ENCODE assay signal across 8 cellular contexts in the genomic region with DNA sequence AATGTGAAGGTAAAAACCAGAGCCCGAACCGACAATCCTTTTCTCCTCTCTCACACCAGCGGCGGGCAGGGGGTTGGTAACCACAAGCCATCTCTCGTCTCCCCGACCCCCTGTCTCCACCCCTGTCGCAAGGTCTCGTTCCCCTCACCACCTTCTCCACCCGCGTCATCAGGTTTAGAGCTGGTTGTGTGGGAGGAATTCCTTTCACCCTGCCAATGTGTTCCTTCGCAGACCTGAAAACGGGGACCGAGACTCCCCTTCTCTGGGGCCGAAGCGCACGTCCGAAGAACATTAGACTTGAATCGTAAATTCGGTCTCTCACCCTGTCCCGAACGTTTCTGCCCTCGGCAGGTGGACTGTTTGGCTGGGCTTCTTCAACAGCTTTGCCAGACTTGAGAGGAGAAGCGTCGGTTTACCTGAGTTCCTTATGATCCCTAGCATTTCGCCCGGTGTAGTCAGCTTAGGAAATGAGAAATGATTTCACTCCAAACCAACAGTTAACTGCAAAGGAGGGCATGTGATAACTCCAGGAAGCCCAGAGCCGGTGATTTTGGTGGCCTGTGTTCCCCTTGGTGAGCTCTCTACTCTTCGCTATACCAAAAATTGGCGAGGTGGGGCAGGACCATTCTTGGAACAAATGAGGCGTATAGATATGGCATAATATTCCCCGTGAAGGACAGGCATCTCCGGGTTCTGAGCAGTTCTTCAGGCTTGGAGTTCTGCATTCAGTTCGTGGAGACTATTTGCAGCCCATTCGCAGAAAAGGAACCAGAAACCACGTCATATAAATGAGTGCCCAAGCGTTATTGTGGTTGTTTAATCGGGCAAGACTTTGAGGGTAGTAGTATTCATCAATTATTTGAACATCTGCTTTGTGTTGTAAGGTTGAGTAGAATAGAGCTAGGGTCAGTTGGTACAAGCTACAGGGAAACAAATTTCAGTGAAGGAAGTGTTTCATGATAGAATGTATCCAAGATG. TPM values are rescaled to one million over a fixed set of nuclear protein-coding genes. Genes with fewer than 3 reads are reported as not detected.
DNase-seq lines count a peak whose midpoint lies in the region; ATAC-seq and TF ChIP-seq lines count a peak whose summit lies in the region.

No MANE protein-coding gene starts in this region.

- DNase-seq in AG09309 (ENCODE audit: low read depth) (no peak), RKO (ENCODE audit: low spot score) (peak; percentile 59), ascending aorta (ENCODE audit: low spot score in 2 of 2) (peak in 1 of 2 donors; percentile 68), hypothalamus (lab: John Stamatoyannopoulos, UW) (peak in 32 of 51 donors; percentile 5 to 87 (median 42)), renal cortical epithelial cell (ENCODE audit: low read depth) (peak; percentile 30), NCI-H2196 treated with DMSO at 0.1 percent for 48 hours (lab: John Stamatoyannopoulos, UW; ENCODE audit: unreplicated experiment) (no peak)

- H3K27ac ChIP-seq in ascending aorta = peak overlapping the region; percentile 83 to 84

- peak overlapping the region; percentile 69 for H3K4me3 ChIP-seq in AG09309 (ENCODE audit: control insufficient read depth, low read depth, low read length)
- peak overlapping the region; percentile 60 to 93 for H3K4me3 ChIP-seq in ascending aorta

- no peaks in the 10 kb centered on the region for H3K9me3 ChIP-seq in ascending aorta

- ATAC-seq in GM18498 (IDR thresholded peaks at IDR 0.05; ENCODE audit: unreplicated experiment) (peak; percentile 6), HG03066 (IDR thresholded peaks at IDR 0.05; ENCODE audit: low read depth, unreplicated experiment) (peak; percentile 13)

- TF ChIP-seq CTCF in AG09309 (IDR thresholded peaks at IDR 0.05; ENCODE audit: control insufficient read depth, insufficient read depth, low read depth, low read length, missing control alignments) (no peak), ascending aorta (IDR thresholded peaks at IDR 0.05) (no peak)

- peaks cover 3% of the 10 kb centered on the region in 2 donors for H3K4me1 ChIP-seq in ascending aorta

- H3K27me3 ChIP-seq in ascending aorta = no peaks in the 10 kb centered on the region

- peaks cover 7 to 15% of the 10 kb centered on the region in 2 donors for H3K36me3 ChIP-seq in ascending aorta

- intact Hi-C loops in ascending aorta (cut with DNase I) = loop anchor here (2.0 to 10.0 kb wide), 5 partner anchors 97 to 1405 kb away; partner anchors contain the start of genes ACYP2, CCDC88A, CLHC1 and PPP4R3B

RNA-seq across cellular contexts. Expression of gene CFAP36, which starts 0.7 kb away (rescaled TPM):
- total RNA-seq in ascending aorta (3.8 TPM), renal cortical epithelial cell (24.3 and 47.3 TPM in 2 replicates)

Comparison
In these comparisons a context has a peak if more than half of its experiments do, and no peak if none do; other contexts are left out.
1. DNase-seq: peak in RKO (single experiment), hypothalamus (32 of 51) and renal cortical epithelial cell (single experiment); none in AG09309 (single experiment) and NCI-H2196 treated with DMSO at 0.1 percent for 48 hours (single experiment).